In genomic region chr2:86806059-86806857, GRCh38 we compare ENCODE assay signal across 19 cellular contexts. TPM values are rescaled to one million over a fixed set of nuclear protein-coding genes. Genes with fewer than 3 reads are reported as not detected.
DNase-seq lines count a peak whose midpoint lies in the region; ATAC-seq and TF ChIP-seq lines count a peak whose summit lies in the region.
"Had no signal": no experiment of that assay in that cellular context is flagged by ENCODE, and none has a peak within 500 bp of the region (broad histone marks: within the 10 kb centered on the region; RNA-seq: fewer than 3 reads in every experiment).

No MANE protein-coding gene starts in this region.

- no peak overlapping the region for H3K9ac ChIP-seq in OCI-LY1 (ENCODE audit: low read length)
- no peak overlapping the region for H3K9ac ChIP-seq in mesendoderm (ENCODE audit: low read length)
- H3K9ac ChIP-seq: parathyroid adenoma had no signal

- H3K27ac ChIP-seq in OCI-LY1 (ENCODE audit: low read depth, low read length, poor library complexity, severe bottlenecking) (no peak overlapping the region), mesendoderm (ENCODE audit: low read depth, low read length) (no peak overlapping the region)
- H3K27ac ChIP-seq: parathyroid adenoma, SJSA1 had no signal

- no peak overlapping the region for H3K23ac ChIP-seq in mesendoderm (ENCODE audit: low read length)

- POLR2A ChIA-PET in Caco-2 (lab: Charles Lee): no interaction called here

- H3K4me1 ChIP-seq in Caco-2 (no peaks in the 10 kb centered on the region), OCI-LY1 (ENCODE audit: insufficient read depth, low read length, severe bottlenecking) (peaks cover 25% of the 10 kb centered on the region), mesendoderm (ENCODE audit: control insufficient read depth, low read depth, low read length) (no peaks in the 10 kb centered on the region)
- H3K4me1 ChIP-seq: parathyroid adenoma had no signal

- no peak for TF ChIP-seq CTCF in Caco-2 (IDR thresholded peaks at IDR 0.05; ENCODE audit: insufficient read depth in 1 of 2, low read depth in 1 of 2, low read length in 1 of 2, severe bottlenecking in 1 of 2, unreplicated experiment in 1 of 2)
- TF ChIP-seq CTCF in OCI-LY1 (IDR thresholded peaks at IDR 0.05; ENCODE audit: low read length): no peak
- no peak for TF ChIP-seq CTCF in nephron progenitor cell (IDR thresholded peaks at IDR 0.05)

- no CpG with 5 or more reads among the region's 21 CpGs for WGBS in mesendoderm (ENCODE audit: extremely low coverage, insufficient coverage, low lambda C conversion rate)

- no peaks in the 10 kb centered on the region for H3F3A ChIP-seq in OCI-LY1 (ENCODE audit: insufficient read depth, low read length)

- H2AFZ ChIP-seq in OCI-LY1 (ENCODE audit: low read length): no peak overlapping the region

- H3K4me2 ChIP-seq in OCI-LY1 (ENCODE audit: low read length) (0 out of 2 replicates have a peak overlapping the region, but pooled peaks have one; percentile 21), mesendoderm (ENCODE audit: low read length) (no peak overlapping the region)

- H2BK120ac ChIP-seq in mesendoderm (ENCODE audit: low read depth, low read length): no peak overlapping the region

- H3K9me3 Mint-ChIP-seq in Caco-2 (ENCODE audit: unreplicated experiment): no peaks in the 10 kb centered on the region
- H3K9me3 Mint-ChIP-seq in activated naive CD8-positive, alpha-beta T cell treated with anti-CD3 and anti-CD28 coated beads for 36 hours: peaks cover 1% of the 10 kb centered on the region
- no peaks in the 10 kb centered on the region for H3K9me3 Mint-ChIP-seq in nephron progenitor cell
- H3K9me3 Mint-ChIP-seq: activated naive CD4-positive, alpha-beta T cell treated with anti-CD3 and anti-CD28 coated beads, Interleukin-2, amount 50 U/mL, for 24 hours had no signal

- H4K20me1 ChIP-seq in OCI-LY1 (ENCODE audit: insufficient read depth, low read length): no peaks in the 10 kb centered on the region

- no peak overlapping the region for H3K18ac ChIP-seq in mesendoderm (ENCODE audit: low read length)

- H2BK15ac ChIP-seq in mesendoderm (replicated peaks; ENCODE audit: low read depth): no peak overlapping the region

- H3K36me3 ChIP-seq in Caco-2 (ENCODE audit: control insufficient read depth, insufficient read depth, low read length): no peaks in the 10 kb centered on the region
- no peaks in the 10 kb centered on the region for H3K36me3 ChIP-seq in OCI-LY1 (ENCODE audit: insufficient read depth, low read length)
- H3K36me3 ChIP-seq in mesendoderm (ENCODE audit: control insufficient read depth, insufficient read depth, low read length): no peaks in the 10 kb centered on the region
- H3K36me3 ChIP-seq: SJSA1, vagina had no signal

- CTCF ChIA-PET in Caco-2 (lab: Charles Lee): interaction anchor here (1.3 kb wide), 1 partner anchor 288 kb away, joined by 3 read pairs; no protein-coding TSS in a partner anchor

- H2AK5ac ChIP-seq in mesendoderm (ENCODE audit: low read length): no peak overlapping the region

- H3K27me3 ChIP-seq in Caco-2 (replicated peaks; ENCODE audit: control insufficient read depth, insufficient read depth, low read length) (no peaks in the 10 kb centered on the region), OCI-LY1 (ENCODE audit: insufficient read depth, low read length) (no peaks in the 10 kb centered on the region), mesendoderm (ENCODE audit: insufficient read depth, low read length, poor library complexity) (no peaks in the 10 kb centered on the region)

- H2BK5ac ChIP-seq in mesendoderm (ENCODE audit: low read length): no peak overlapping the region

- no peaks in the 10 kb centered on the region for H3K79me2 ChIP-seq in OCI-LY1 (ENCODE audit: insufficient read depth, low read length)
- H3K79me2 ChIP-seq in mesendoderm (ENCODE audit: control insufficient read depth, insufficient read depth, low read length): no peaks in the 10 kb centered on the region
- H3K79me2 ChIP-seq: parathyroid adenoma had no signal

- H3K4me3 ChIP-seq in Caco-2 (ENCODE audit: low read depth, low read length) (no peak overlapping the region), OCI-LY1 (ENCODE audit: low read depth, low read length, poor library complexity, severe bottlenecking) (no peak overlapping the region), mesendoderm (ENCODE audit: low read length) (no peak overlapping the region)
- H3K4me3 ChIP-seq: K562 had no signal

- intact Hi-C loops in Caco-2 (cut with micrococcal nuclease; ENCODE audit: unreplicated experiment): no loop called here

- no peak for DNase-seq in Caco-2
- DNase-seq in activated naive CD8-positive, alpha-beta T cell treated with anti-CD3 and anti-CD28 coated beads for 36 hours: peak; percentile 73
- DNase-seq in nephron progenitor cell: no peak
- DNase-seq in mesendoderm: no peak
- no peak for DNase-seq in hepatic stellate cell (ENCODE audit: low spot score)
- DNase-seq: activated CD4-positive, alpha-beta T cell treated with anti-CD3 and anti-CD28 coated beads for 1 hour; left ventricle myocardium superior; NCI-H1092 treated with DMSO at 0.1 percent for 48 hours; NCI-H526 treated with DMSO at 0.1 percent for 48 hours; stimulated activated CD4-positive, alpha-beta T cell treated with anti-CD3 and anti-CD28 coated beads, Interleukin-1b, Interleukin-23, amount 100 ng/mL, for 48 hours had no signal

- BruUV-seq in Caco-2 (replicated peaks; lab: Mats Ljungman, UMichigan): no TSS peak

- H3K27ac Mint-ChIP-seq in Caco-2 (ENCODE audit: unreplicated experiment) (no peak overlapping the region), nephron progenitor cell (no peak overlapping the region)
- H3K27ac Mint-ChIP-seq in activated naive CD8-positive, alpha-beta T cell treated with anti-CD3 and anti-CD28 coated beads for 36 hours: peak overlapping the region; percentile 89
- H3K27ac Mint-ChIP-seq: activated naive CD4-positive, alpha-beta T cell treated with anti-CD3 and anti-CD28 coated beads, Interleukin-2, amount 50 U/mL, for 24 hours had no signal

- H3K4ac ChIP-seq in mesendoderm (ENCODE audit: low read depth, low read length): no peak overlapping the region

- ATAC-seq in HG03457 (IDR thresholded peaks at IDR 0.05; ENCODE audit: unreplicated experiment): no peak
- ATAC-seq: esophagus mucosa, K562, left ventricle myocardium superior had no signal

- H3K4me3 Mint-ChIP-seq in Caco-2 (ENCODE audit: unreplicated experiment): peak overlapping the region; percentile 77
- peak overlapping the region; percentile 92 for H3K4me3 Mint-ChIP-seq in activated naive CD8-positive, alpha-beta T cell treated with anti-CD3 and anti-CD28 coated beads for 36 hours
- H3K4me3 Mint-ChIP-seq in nephron progenitor cell: peak overlapping the region; percentile 90

- H3K79me1 ChIP-seq in mesendoderm (ENCODE audit: low read length): no peaks in the 10 kb centered on the region

- H3K36me3 Mint-ChIP-seq in Caco-2 (ENCODE audit: insufficient read depth, unreplicated experiment) (peaks cover 13% of the 10 kb centered on the region), nephron progenitor cell (ENCODE audit: low read depth) (no peaks in the 10 kb centered on the region)
- H3K36me3 Mint-ChIP-seq in activated naive CD8-positive, alpha-beta T cell treated with anti-CD3 and anti-CD28 coated beads for 36 hours: peaks cover 26% of the 10 kb centered on the region
- H3K36me3 Mint-ChIP-seq: activated naive CD4-positive, alpha-beta T cell treated with anti-CD3 and anti-CD28 coated beads, Interleukin-2, amount 50 U/mL, for 24 hours had no signal

- H3K56ac ChIP-seq in mesendoderm (ENCODE audit: low read length): no peak overlapping the region

- H3K4me1 Mint-ChIP-seq in Caco-2 (ENCODE audit: low read depth, unreplicated experiment) (no peaks in the 10 kb centered on the region), nephron progenitor cell (peaks cover 9% of the 10 kb centered on the region)
- H3K4me1 Mint-ChIP-seq in activated naive CD8-positive, alpha-beta T cell treated with anti-CD3 and anti-CD28 coated beads for 36 hours: peaks cover 37% of the 10 kb centered on the region

- H3K9me2 ChIP-seq in OCI-LY1 (ENCODE audit: low read depth, low read length): no peaks in the 10 kb centered on the region

- H3K27me3 Mint-ChIP-seq in Caco-2 (ENCODE audit: insufficient read depth, unreplicated experiment) (no peaks in the 10 kb centered on the region), nephron progenitor cell (ENCODE audit: low read depth, poor library complexity) (peaks cover 10% of the 10 kb centered on the region)
- no peaks in the 10 kb centered on the region for H3K27me3 Mint-ChIP-seq in activated naive CD8-positive, alpha-beta T cell treated with anti-CD3 and anti-CD28 coated beads for 36 hours

- no peak overlapping the region for H4K5ac ChIP-seq in mesendoderm (ENCODE audit: low read length)

- H4K8ac ChIP-seq in mesendoderm (ENCODE audit: low read depth, low read length): no peak overlapping the region

- no peaks in the 10 kb centered on the region for H3K9me3 ChIP-seq in Caco-2
- H3K9me3 ChIP-seq in OCI-LY1 (ENCODE audit: low read length): no peaks in the 10 kb centered on the region
- H3K9me3 ChIP-seq: SJSA1, vagina had no signal

RNA-seq across cellular contexts. Expression of gene CD8A, which starts 15.5 kb away (rescaled TPM):
- 1.5 and 1.6 TPM in 2 replicates for total RNA-seq in Caco-2 (2022)
- 100 to 1,000 TPM; 356 to 357 TPM for total RNA-seq in activated naive CD8-positive, alpha-beta T cell treated with anti-CD3 and anti-CD28 coated beads for 36 hours
- polyA plus RNA-seq in mesendoderm (2013, experiment 1 of 2): 0.37 TPM
- polyA plus RNA-seq in mesendoderm (2013, experiment 2 of 2): 0.31 TPM
- total RNA-seq: H4, SJSA1 had no signal
- polyA plus RNA-seq: K562 had no signal

RNA-seq across cellular contexts. Expression of gene CD8B, which starts 55.4 kb away (rescaled TPM):
- 9.1 and 10.0 TPM in 2 replicates for total RNA-seq in Caco-2 (2022)
- total RNA-seq in activated naive CD8-positive, alpha-beta T cell treated with anti-CD3 and anti-CD28 coated beads for 36 hours: 100 to 1,000 TPM; 260 to 268 TPM
- polyA plus RNA-seq in mesendoderm (2013, experiment 1 of 2): 0.27 TPM
- 0.25 TPM for polyA plus RNA-seq in mesendoderm (2013, experiment 2 of 2)
- total RNA-seq: esophagus mucosa, H4, K562, SJSA1 had no signal
- polyA plus RNA-seq: K562 had no signal

Comparison
In these comparisons a context has a peak if more than half of its experiments do, and no peak if none do; other contexts are left out.
1. RNA of gene CD8A, which starts 15.5 kb away (total RNA-seq): 356 to 357 TPM in activated naive CD8-positive, alpha-beta T cell treated with anti-CD3 and anti-CD28 coated beads for 36 hours; 1.5 to 1.6 TPM in Caco-2; every median in the first group is over 100 times any median in the second.
2. RNA of gene CD8B, which starts 55.4 kb away (total RNA-seq): 260 to 268 TPM in activated naive CD8-positive, alpha-beta T cell treated with anti-CD3 and anti-CD28 coated beads for 36 hours; 9.1 to 10.0 TPM in Caco-2; every median in the first group is over 10 times any median in the second.
3. Peak in every context shown above with its lines, with median percentiles within 50 percentile points of each other: H3K4me3 Mint-ChIP-seq.